27 cellular contexts compared by ENCODE assay signal in genomic region chr6:14286634-14287428, GRCh38.
DNase-seq lines count a peak whose midpoint lies in the region; ATAC-seq and TF ChIP-seq lines count a peak whose summit lies in the region.
"Had no signal": no experiment of that assay in that cellular context is flagged by ENCODE, and none has a peak within 500 bp of the region (broad histone marks: within the 10 kb centered on the region; RNA-seq: fewer than 3 reads in every experiment).

No MANE protein-coding gene starts in this region.

- H3K79me2 ChIP-seq in ACC112 (ENCODE audit: control insufficient read depth, insufficient read depth, low read length, unreplicated experiment), result no peaks in the 10 kb centered on the region

- H3K4me1 ChIP-seq in ACC112 (ENCODE audit: control insufficient read depth, insufficient read depth, low read length, unreplicated experiment) (peaks cover 20% of the 10 kb centered on the region), adipocyte (ENCODE audit: control insufficient read depth, insufficient read depth, low read length) (peaks cover 16% of the 10 kb centered on the region), foreskin keratinocyte (peaks cover 14% of the 10 kb centered on the region)
- H3K4me1 ChIP-seq: body of pancreas, vagina had no signal

- H3K4me3 ChIP-seq in ACC112 (ENCODE audit: low read depth, low read length), result no peak overlapping the region; the same call in 1 of the 2 replicates
- H3K4me3 ChIP-seq in adipocyte (ENCODE audit: low read length), result no peak overlapping the region
- H3K4me3 ChIP-seq: body of pancreas, dorsolateral prefrontal cortex, neural progenitor cell, vagina had no signal

- peak; percentile 12 for TF ChIP-seq CTCF in foreskin keratinocyte (conservative IDR thresholded peaks at IDR 0.05)

- peak overlapping the region; percentile 62 for H3K27ac ChIP-seq in ACC112 (ENCODE audit: low read depth, low read length)
- H3K27ac ChIP-seq in foreskin keratinocyte, result peak overlapping the region; percentile 60
- H3K27ac ChIP-seq: body of pancreas, dorsolateral prefrontal cortex, neural progenitor cell, vagina had no signal

- DNase-seq in HT1080 (ENCODE audit: low read depth), result peak; percentile 44
- peak; percentile 4 for DNase-seq in adipocyte (ENCODE audit: low read depth)
- no peak for DNase-seq in foreskin keratinocyte
- DNase-seq in DMS114 treated with DMSO at 0.1 percent for 48 hours (lab: John Stamatoyannopoulos, UW; ENCODE audit: unreplicated experiment), result no peak
- DNase-seq in stimulated activated CD4-positive, alpha-beta T cell treated with anti-CD3 and anti-CD28 coated beads, Interleukin-1b, Interleukin-23, amount 100 ng/mL, for 48 hours, result no peak
- DNase-seq in kidney tubule cell (ENCODE audit: low spot score), result no peak
- DNase-seq: activated CD4-positive, alpha-beta T cell treated with anti-CD3 and anti-CD28 coated beads, Interleukin-2, amount 50 U/mL, for 48 hours; activated CD4-positive, CD25-positive, alpha-beta regulatory T cell; activated naive CD4-positive, alpha-beta T cell; AML-193; body of pancreas; Calu3; CD4-positive, CD25-positive, alpha-beta regulatory T cell; dorsolateral prefrontal cortex; mesenchymal stem cell; NCI-H1092; NCI-H187; NCI-H2171; NCI-H510A treated with DMSO at 0.1 percent for 48 hours; posterior cingulate gyrus; SK-N-SH; stimulated activated CD4-positive, alpha-beta T cell treated with anti-CD3 and anti-CD28 coated beads, Interleukin-2, amount 100 ng/mL, for 48 hours; stimulated activated naive CD8-positive, alpha-beta T cell treated with anti-CD3 and anti-CD28 coated beads, Interleukin-15, amount 100 ng/mL, for 72 hours had no signal

- H3K27me3 ChIP-seq in ACC112 (ENCODE audit: insufficient read depth, low read length), result no peaks in the 10 kb centered on the region
- H3K27me3 ChIP-seq in adipocyte (replicated peaks; ENCODE audit: control insufficient read depth, insufficient read depth, low read length), result no peaks in the 10 kb centered on the region
- no peaks in the 10 kb centered on the region for H3K27me3 ChIP-seq in foreskin keratinocyte
- H3K27me3 ChIP-seq: body of pancreas, dorsolateral prefrontal cortex, neural progenitor cell, vagina had no signal

- ATAC-seq in foreskin keratinocyte (no peak), HG03571 (IDR thresholded peaks at IDR 0.05; ENCODE audit: unreplicated experiment) (no peak)
- ATAC-seq: stimulated activated naive CD8-positive, alpha-beta T cell treated with anti-CD3 and anti-CD28 coated beads, Interleukin-15, amount 100 ng/mL, for 72 hours had no signal

- H3K36me3 ChIP-seq in ACC112 (ENCODE audit: insufficient read depth, low read length) (no peaks in the 10 kb centered on the region), adipocyte (ENCODE audit: control insufficient read depth, insufficient read depth, low read length, severe bottlenecking) (no peaks in the 10 kb centered on the region)
- H3K36me3 ChIP-seq: neural progenitor cell, vagina had no signal

- H3K9me3 ChIP-seq in adipocyte (ENCODE audit: control insufficient read depth, low read length), result no peaks in the 10 kb centered on the region
- H3K9me3 ChIP-seq: body of pancreas, SK-N-SH, vagina had no signal

- no peak overlapping the region for H3K9ac ChIP-seq in adipocyte (ENCODE audit: low read length)
- H3K9ac ChIP-seq: neural progenitor cell, SK-N-SH had no signal

- H2AFZ ChIP-seq in ACC112 (ENCODE audit: low read length, unreplicated experiment), result no peak overlapping the region
- H2AFZ ChIP-seq: neural progenitor cell had no signal

Comparison
In these comparisons a context has a peak if more than half of its experiments do, and no peak if none do; other contexts are left out.
1. DNase-seq: peak in HT1080 (single experiment) and adipocyte (single experiment); none in foreskin keratinocyte (0 of 2), DMS114 treated with DMSO at 0.1 percent for 48 hours (single experiment), stimulated activated CD4-positive, alpha-beta T cell treated with anti-CD3 and anti-CD28 coated beads, Interleukin-1b, Interleukin-23, amount 100 ng/mL, for 48 hours (single experiment) and kidney tubule cell (single experiment).